ENCODE assay signal across 1 cellular context in genomic region chr22:39080052-39080762, GRCh38.
TF ChIP-seq lines count a peak whose summit lies in the region.

No MANE protein-coding gene starts in this region.

TF ChIP-seq in SK-N-SH, 30 proteins besides CTCF, POLR2A, EP300 and RAD21:
- TF ChIP-seq, protein P1, sequence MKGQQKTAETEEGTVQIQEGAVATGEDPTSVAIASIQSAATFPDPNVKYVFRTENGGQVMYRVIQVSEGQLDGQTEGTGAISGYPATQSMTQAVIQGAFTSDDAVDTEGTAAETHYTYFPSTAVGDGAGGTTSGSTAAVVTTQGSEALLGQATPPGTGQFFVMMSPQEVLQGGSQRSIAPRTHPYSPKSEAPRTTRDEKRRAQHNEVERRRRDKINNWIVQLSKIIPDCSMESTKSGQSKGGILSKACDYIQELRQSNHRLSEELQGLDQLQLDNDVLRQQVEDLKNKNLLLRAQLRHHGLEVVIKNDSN (IDR thresholded peaks at IDR 0.05; ENCODE audit: borderline replicate concordance, low read depth): no peak
- TF ChIP-seq IRF3 (IDR thresholded peaks at IDR 0.05; ENCODE audit: low read depth, low read length): no peak
- no peak for TF ChIP-seq MXI1 (IDR thresholded peaks at IDR 0.05; ENCODE audit: low read depth, low read length)
- no peak for TF ChIP-seq CHD2 (IDR thresholded peaks at IDR 0.05; ENCODE audit: low read length, partially characterized antibody)
- TF ChIP-seq RXRA (IDR thresholded peaks at IDR 0.05; ENCODE audit: borderline replicate concordance, low read depth): no peak
- TF ChIP-seq NRF1 (IDR thresholded peaks at IDR 0.05; ENCODE audit: low read depth, low read length): no peak
- TF ChIP-seq, protein P2, sequence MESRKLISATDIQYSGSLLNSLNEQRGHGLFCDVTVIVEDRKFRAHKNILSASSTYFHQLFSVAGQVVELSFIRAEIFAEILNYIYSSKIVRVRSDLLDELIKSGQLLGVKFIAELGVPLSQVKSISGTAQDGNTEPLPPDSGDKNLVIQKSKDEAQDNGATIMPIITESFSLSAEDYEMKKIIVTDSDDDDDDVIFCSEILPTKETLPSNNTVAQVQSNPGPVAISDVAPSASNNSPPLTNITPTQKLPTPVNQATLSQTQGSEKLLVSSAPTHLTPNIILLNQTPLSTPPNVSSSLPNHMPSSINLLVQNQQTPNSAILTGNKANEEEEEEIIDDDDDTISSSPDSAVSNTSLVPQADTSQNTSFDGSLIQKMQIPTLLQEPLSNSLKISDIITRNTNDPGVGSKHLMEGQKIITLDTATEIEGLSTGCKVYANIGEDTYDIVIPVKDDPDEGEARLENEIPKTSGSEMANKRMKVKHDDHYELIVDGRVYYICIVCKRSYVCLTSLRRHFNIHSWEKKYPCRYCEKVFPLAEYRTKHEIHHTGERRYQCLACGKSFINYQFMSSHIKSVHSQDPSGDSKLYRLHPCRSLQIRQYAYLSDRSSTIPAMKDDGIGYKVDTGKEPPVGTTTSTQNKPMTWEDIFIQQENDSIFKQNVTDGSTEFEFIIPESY (IDR thresholded peaks at IDR 0.05; ENCODE audit: borderline replicate concordance, low read depth): no peak
- TF ChIP-seq YY1 (IDR thresholded peaks at IDR 0.05; ENCODE audit: low read depth): no peak
- TF ChIP-seq TCF12 (IDR thresholded peaks at IDR 0.05): no peak
- no peak for TF ChIP-seq REST (IDR thresholded peaks at IDR 0.05; ENCODE audit: low read depth, low read length)
- TF ChIP-seq GABPA (IDR thresholded peaks at IDR 0.05; ENCODE audit: low read depth): no peak
- TF ChIP-seq POLR2AphosphoS5 (IDR thresholded peaks at IDR 0.05; ENCODE audit: low read depth, low read length): no peak
- no peak for TF ChIP-seq ELF1 (IDR thresholded peaks at IDR 0.05)
